In genomic region chr22:41939981-41940852, GRCh38 we compare ENCODE assay signal across 8 cellular contexts. TPM values are rescaled to one million over a fixed set of nuclear protein-coding genes. Genes with fewer than 3 reads are reported as not detected.
DNase-seq lines count a peak whose midpoint lies in the region; ATAC-seq and TF ChIP-seq lines count a peak whose summit lies in the region.

No MANE protein-coding gene starts in this region.

- TF ChIP-seq CTCF in MCF 10A (IDR thresholded peaks at IDR 0.05; ENCODE audit: unreplicated experiment) (no peak), mammary epithelial cell (conservative IDR thresholded peaks at IDR 0.05 in 1 of 2, IDR thresholded peaks at IDR 0.05 in 1 of 2; ENCODE audit: extremely low read depth in 1 of 2, insufficient read depth in 1 of 2, low read depth in 1 of 2, low read length in 2 of 2) (no peak), suprapubic skin (IDR thresholded peaks at IDR 0.05) (no peak)

- dilution Hi-C loops in mammary epithelial cell (cut with HindIII; ENCODE audit: low sequenced_read_pairs): no loop called here

- H3K4me1 Mint-ChIP-seq in MCF 10A (ENCODE audit: insufficient read depth, unreplicated experiment): peaks cover 17% of the 10 kb centered on the region
- peaks cover 20 to 49% (median 31%) of the 10 kb centered on the region in 7 donors for H3K4me1 Mint-ChIP-seq in naive thymus-derived CD4-positive, alpha-beta T cell

- POLR2A ChIA-PET in MCF 10A (lab: Yijun Ruan, JAX): interaction anchor here (0.8 to 1.5 kb wide), 7 partner anchors 81 to 273 kb away, joined by 3 to 6 read pairs (median 3); partner anchors contain the start of genes NAGA and SNU13
- POLR2A ChIA-PET in naive thymus-derived CD4-positive, alpha-beta T cell (lab: Charles Lee): interaction anchor here (0.6 to 3.8 kb wide), 31 partner anchors 9 to 503 kb away, joined by 3 to 61 read pairs (median 4); partner anchors contain the start of genes CCDC134, MEI1, SHISA8 and SMDT1

- H3K4me1 ChIP-seq in mammary epithelial cell (ENCODE audit: insufficient read depth, low read length): peaks cover 3% of the 10 kb centered on the region
- H3K4me1 ChIP-seq in naive thymus-derived CD4-positive, alpha-beta T cell (ENCODE audit: control insufficient read depth in 2 of 2, insufficient read depth in 2 of 2, low read length in 2 of 2): peaks cover 20 to 28% of the 10 kb centered on the region in 2 donors
- peaks cover 17% of the 10 kb centered on the region for H3K4me1 ChIP-seq in suprapubic skin

- H3K27ac Mint-ChIP-seq in MCF 10A (ENCODE audit: low read depth, unreplicated experiment): peak overlapping the region; percentile 91
- H3K27ac Mint-ChIP-seq in naive thymus-derived CD4-positive, alpha-beta T cell: peak overlapping the region; percentile 96 to 100 (median 100)

- H3K4me3 ChIP-seq in mammary epithelial cell (replicated peaks in 1 of 3; ENCODE audit: insufficient read depth in 1 of 3, low read depth in 2 of 3, low read length in 3 of 3) (no peak overlapping the region), suprapubic skin (no peak overlapping the region)
- peak overlapping the region; percentile 49 for H3K4me3 ChIP-seq in naive thymus-derived CD4-positive, alpha-beta T cell (ENCODE audit: low read length)

- WGBS in mammary epithelial cell (ENCODE audit: low coverage, missing lambda C conversion rate): 88% methylated on average over 12 of the region's 13 CpGs
- 79% methylated on average over 13 of the region's 13 CpGs for WGBS in suprapubic skin

- H3K4me2 ChIP-seq in mammary epithelial cell (ENCODE audit: insufficient read depth, low read depth, low read length): no peak overlapping the region

- peaks cover 19% of the 10 kb centered on the region for H3K36me3 Mint-ChIP-seq in MCF 10A (ENCODE audit: insufficient read depth, unreplicated experiment)
- H3K36me3 Mint-ChIP-seq in naive thymus-derived CD4-positive, alpha-beta T cell: peaks cover 0 to 23% (median 0%) of the 10 kb centered on the region in 5 donors

- H3K27me3 ChIP-seq in mammary epithelial cell (ENCODE audit: insufficient read depth, low read length) (no peaks in the 10 kb centered on the region), suprapubic skin (no peaks in the 10 kb centered on the region)
- no peaks in the 10 kb centered on the region for H3K27me3 ChIP-seq in naive thymus-derived CD4-positive, alpha-beta T cell (ENCODE audit: control insufficient read depth in 2 of 2, insufficient read depth in 2 of 2, low read length in 2 of 2)

- H3K9me3 Mint-ChIP-seq in MCF 10A (ENCODE audit: unreplicated experiment): no peaks in the 10 kb centered on the region
- H3K9me3 Mint-ChIP-seq in naive thymus-derived CD4-positive, alpha-beta T cell: peaks cover 0 to 9% (median 0%) of the 10 kb centered on the region in 11 donors

- no peaks in the 10 kb centered on the region for H4K20me1 ChIP-seq in mammary epithelial cell (ENCODE audit: insufficient read depth, low read length)

- TF ChIP-seq EP300 in suprapubic skin (IDR thresholded peaks at IDR 0.05): no peak

- H3K9me3 ChIP-seq in mammary epithelial cell (replicated peaks; ENCODE audit: insufficient read depth, low read length) (no peaks in the 10 kb centered on the region), suprapubic skin (no peaks in the 10 kb centered on the region)
- no peaks in the 10 kb centered on the region for H3K9me3 ChIP-seq in naive thymus-derived CD4-positive, alpha-beta T cell (ENCODE audit: control insufficient read depth in 2 of 3, low read length in 3 of 3)

- in situ Hi-C loops in mammary epithelial cell (cut with MboI; ENCODE audit: low sequenced_read_pairs in 2 of 2): loop anchor here (5.0 kb wide), 3 partner anchors 108 to 243 kb away; partner anchors contain the start of genes MEI1 (in 2 of the 2) and SREBF2 (in 1 of the 2)

- DNase-seq in MCF 10A (ENCODE audit: unreplicated experiment): no peak
- no peak for DNase-seq in mammary epithelial cell
- peak; percentile 97 for DNase-seq in T follicular helper cell (ENCODE audit: low read depth)
- peak in 32 of 56 donors; percentile 13 to 74 (median 41) for DNase-seq in amygdala (lab: John Stamatoyannopoulos, UW)
- DNase-seq in naive thymus-derived CD4-positive, alpha-beta T cell: peak; percentile 63 to 99 (median 95)
- DNase-seq in suprapubic skin (ENCODE audit: low spot score in 2 of 2): no peak
- no peak for DNase-seq in putamen (ENCODE audit: low spot score)

- TF ChIP-seq POLR2A in suprapubic skin (IDR thresholded peaks at IDR 0.05): no peak

- peaks cover 3% of the 10 kb centered on the region for H3K79me2 ChIP-seq in mammary epithelial cell (ENCODE audit: insufficient read depth, low read length)

- no peak overlapping the region for H3K9ac ChIP-seq in mammary epithelial cell (ENCODE audit: insufficient read depth, low read length)

- no peaks in the 10 kb centered on the region for H3K27me3 Mint-ChIP-seq in MCF 10A (ENCODE audit: insufficient read depth, unreplicated experiment)
- H3K27me3 Mint-ChIP-seq in naive thymus-derived CD4-positive, alpha-beta T cell: peaks cover 0 to 2% (median 0%) of the 10 kb centered on the region in 5 donors

- peak; percentile 54 for ATAC-seq in HG02884 (IDR thresholded peaks at IDR 0.05; ENCODE audit: unreplicated experiment)
- ATAC-seq in naive thymus-derived CD4-positive, alpha-beta T cell: peak; percentile 88

- H3K4me3 Mint-ChIP-seq in MCF 10A (ENCODE audit: unreplicated experiment): peak overlapping the region; percentile 7
- H3K4me3 Mint-ChIP-seq in naive thymus-derived CD4-positive, alpha-beta T cell: peak overlapping the region; percentile 75 to 91 (median 86)

- BruUV-seq in MCF 10A (replicated peaks; lab: Mats Ljungman, UMichigan) (no TSS peak), mammary epithelial cell (replicated peaks; lab: Mats Ljungman, UMichigan) (no TSS peak)

- CTCF ChIA-PET in MCF 10A (lab: Yijun Ruan, JAX) (interaction anchor here (0.6 to 4.9 kb wide), 24 partner anchors 10 to 426 kb away, joined by 3 to 50 read pairs (median 4); partner anchors contain the start of genes MEI1 and SREBF2), mammary epithelial cell (lab: Charles Lee; ENCODE audit: low non-redundant PET) (interaction anchor here (0.6 to 1.6 kb wide), 8 partner anchors 15 to 549 kb away, joined by 3 to 9 read pairs (median 5); no protein-coding TSS in a partner anchor)
- CTCF ChIA-PET in naive thymus-derived CD4-positive, alpha-beta T cell (lab: Charles Lee): interaction anchor here (0.7 to 3.6 kb wide), 29 partner anchors 14 to 276 kb away, joined by 3 to 52 read pairs (median 4); partner anchors contain the start of genes MEI1, SNU13, SREBF2 and TNFRSF13C

- no peak overlapping the region for H2AFZ ChIP-seq in mammary epithelial cell (ENCODE audit: low read depth, low read length)

- no peak overlapping the region for H3K27ac ChIP-seq in mammary epithelial cell (ENCODE audit: insufficient read depth, low read depth, low read length)
- H3K27ac ChIP-seq in naive thymus-derived CD4-positive, alpha-beta T cell (ENCODE audit: low read depth, low read length): peak overlapping the region; percentile 92
- peak overlapping the region; percentile 86 for H3K27ac ChIP-seq in suprapubic skin

- intact Hi-C loops in MCF 10A (cut with micrococcal nuclease): loop anchor here (10.0 kb wide), 1 partner anchor 395 kb away; the partner anchor contains the start of gene POLR3H
- intact Hi-C loops in mammary epithelial cell (cut with micrococcal nuclease): no loop called here
- intact Hi-C loops in naive thymus-derived CD4-positive, alpha-beta T cell (cut with micrococcal nuclease): loop anchor here (1.0 to 10.0 kb wide), 11 partner anchors 13 to 845 kb away; partner anchors contain the start of genes SNU13 (in 2 of the 2), SREBF2 (in 2 of the 2), CCDC134 (in 1 of the 2) and EP300 (in 1 of the 2)

- H3K36me3 ChIP-seq in mammary epithelial cell (ENCODE audit: insufficient read depth, low read length) (peaks cover 10% of the 10 kb centered on the region), suprapubic skin (no peaks in the 10 kb centered on the region)
- no peaks in the 10 kb centered on the region for H3K36me3 ChIP-seq in naive thymus-derived CD4-positive, alpha-beta T cell (ENCODE audit: control insufficient read depth in 2 of 3, insufficient read depth in 3 of 3, low read length in 3 of 3)

RNA-seq across cellular contexts. Expression of gene CENPM, which starts 6.7 kb away (rescaled TPM):
- total RNA-seq in MCF 10A (2022) (9.1 and 21.1 TPM in 2 replicates), mammary epithelial cell (10 to 100 TPM in 1 of 2 donors, under 1 TPM in 1; 0.50 to 20.0 TPM), suprapubic skin (10 to 100 TPM in 1 of 4 donors, 1 to 10 TPM in 3; 8.8 to 16.5 (median 9.2) TPM)
- polyA plus RNA-seq in mammary epithelial cell: 38.2 TPM
- 24.8 TPM for polyA minus RNA-seq in mammary epithelial cell
- 10 to 100 TPM in 3 of 5 experiments, 1 to 10 TPM in 2; 5.1 to 51.1 (median 10.8) TPM for total RNA-seq in naive thymus-derived CD4-positive, alpha-beta T cell
- 1 to 10 TPM; 2.3 to 4.4 TPM for polyA plus RNA-seq in naive thymus-derived CD4-positive, alpha-beta T cell

RNA-seq across cellular contexts. Expression of gene TNFRSF13C, which starts 13.6 kb away (rescaled TPM):
- 0.12 TPM in 2 replicates for total RNA-seq in MCF 10A (2022)
- under 1 TPM; under 0.01 to 0.21 TPM for total RNA-seq in mammary epithelial cell
- 0.07 TPM for polyA plus RNA-seq in mammary epithelial cell
- not detected for polyA minus RNA-seq in mammary epithelial cell
- 10 to 100 TPM in 2 of 5 experiments, 1 to 10 TPM in 3; 1.2 to 17.2 (median 8.4) TPM for total RNA-seq in naive thymus-derived CD4-positive, alpha-beta T cell
- polyA plus RNA-seq in naive thymus-derived CD4-positive, alpha-beta T cell: under 1 TPM; 0.38 to 0.39 TPM
- total RNA-seq in suprapubic skin: 1 to 10 TPM; 1.1 to 2.6 (median 1.9) TPM

RNA-seq across cellular contexts. Expression of gene SHISA8, which starts 25.3 kb away (rescaled TPM):
- total RNA-seq in MCF 10A (2022) (not detected in 2 replicates), mammary epithelial cell (not detected), suprapubic skin (not detected)
- polyA plus RNA-seq in mammary epithelial cell: not detected
- not detected for polyA minus RNA-seq in mammary epithelial cell
- under 1 TPM in 3 of 5 experiments, not detected in 2; 0.34 to 0.58 (median 0.54) TPM for total RNA-seq in naive thymus-derived CD4-positive, alpha-beta T cell
- polyA plus RNA-seq in naive thymus-derived CD4-positive, alpha-beta T cell: not detected

RNA-seq across cellular contexts. Expression of gene SEPTIN3, which starts 29.0 kb away (rescaled TPM):
- total RNA-seq in MCF 10A (2022): 0.21 and 0.29 TPM in 2 replicates
- total RNA-seq in mammary epithelial cell: 1 to 10 TPM in 1 of 2 donors, under 1 TPM in 1; 0.73 to 1.7 TPM
- 0.70 TPM for polyA plus RNA-seq in mammary epithelial cell
- not detected for polyA minus RNA-seq in mammary epithelial cell
- total RNA-seq in naive thymus-derived CD4-positive, alpha-beta T cell: 1 to 10 TPM in 1 of 5 experiments, under 1 TPM in 4; 0.08 to 4.2 (median 0.16) TPM
- not detected for polyA plus RNA-seq in naive thymus-derived CD4-positive, alpha-beta T cell
- 1 to 10 TPM; 1.1 to 2.7 (median 1.7) TPM for total RNA-seq in suprapubic skin

Comparison
In these comparisons a context has a peak if more than half of its experiments do, and no peak if none do; other contexts are left out.
1. DNase-seq: peak in T follicular helper cell (single experiment), amygdala (32 of 56) and naive thymus-derived CD4-positive, alpha-beta T cell (9 of 9); none in MCF 10A (single experiment), mammary epithelial cell (single experiment), suprapubic skin (0 of 2) and putamen (single experiment).